ENCODE assay signal across 8 cellular contexts in the genomic region with DNA sequence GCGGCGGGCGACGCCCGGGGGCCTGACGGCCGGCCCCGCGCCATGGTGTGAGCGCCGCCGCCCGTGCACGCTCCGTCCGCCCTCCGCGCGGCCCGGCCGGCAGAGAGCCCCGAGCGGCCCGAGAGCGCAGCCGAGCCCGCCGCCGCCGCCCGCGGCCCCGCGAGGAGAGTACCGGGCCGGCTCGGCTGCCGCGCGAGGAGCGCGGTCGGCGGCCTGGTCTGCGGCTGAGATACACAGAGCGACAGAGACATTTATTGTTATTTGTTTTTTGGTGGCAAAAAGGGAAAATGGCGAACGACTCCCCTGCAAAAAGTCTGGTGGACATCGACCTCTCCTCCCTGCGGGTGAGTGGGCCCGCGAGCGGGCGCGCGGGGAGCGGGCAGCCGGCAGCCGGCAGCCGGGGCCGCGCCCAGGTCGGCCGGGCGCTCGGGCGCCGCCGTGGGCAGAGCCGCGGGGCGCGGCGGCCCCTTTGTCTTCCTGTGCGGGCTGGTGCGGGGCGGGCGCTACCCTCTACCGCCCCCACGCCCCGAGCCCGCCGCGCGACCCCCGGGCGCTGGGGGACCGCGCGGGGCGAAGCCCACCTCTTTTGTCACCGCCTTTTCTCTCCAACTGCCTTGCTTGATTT. TPM values are rescaled to one million over a fixed set of nuclear protein-coding genes. Genes with fewer than 3 reads are reported as not detected.
A peak's percentile ranks its signal among the peaks of the same experiment; 100 is the strongest.
DNase-seq lines count a peak whose midpoint lies in the region; ATAC-seq and TF ChIP-seq lines count a peak whose summit lies in the region.

No MANE protein-coding gene starts in this region.

- intact Hi-C loops in A673 (cut with micrococcal nuclease; ENCODE audit: unreplicated experiment) (loop anchor here (5.0 kb wide), 3 partner anchors 69 to 134 kb away; no protein-coding TSS in a partner anchor), left ventricle myocardium superior (cut with micrococcal nuclease) (no loop called here)
- intact Hi-C loops in activated T-helper 1 cell treated with anti-CD3 and anti-CD28 coated beads, Interleukin-12 subunit alpha, Interleukin-12 subunit beta, Interleukin-2, Interleukin-4 antibody, amounts not matched to agents 30 ng/mL and 10 ng/mL and 1 ng/mL, durations not matched to agents 14 hours and 24 hours and 36 hours (cut with micrococcal nuclease) = loop anchor here (1.0 to 5.0 kb wide), 4 partner anchors 8 to 223 kb away; a partner anchor contains a TSS

- no peak for TF ChIP-seq CTCF in A673 (conservative IDR thresholded peaks at IDR 0.05; ENCODE audit: low read depth, low read length)

- no peak overlapping the region for H3K27ac Mint-ChIP-seq in activated T-helper 1 cell treated with anti-CD3 and anti-CD28 coated beads, Interleukin-12 subunit alpha, Interleukin-12 subunit beta, Interleukin-2, Interleukin-4 antibody, amounts not matched to agents 30 ng/mL and 10 ng/mL and 1 ng/mL, durations not matched to agents 14 hours and 24 hours and 36 hours

- no peak for DNase-seq in A673 (ENCODE audit: low spot score)
- DNase-seq in activated T-helper 1 cell treated with anti-CD3 and anti-CD28 coated beads, Interleukin-12 subunit alpha, Interleukin-12 subunit beta, Interleukin-2, Interleukin-4 antibody, amounts not matched to agents 30 ng/mL and 10 ng/mL and 1 ng/mL, durations not matched to agents 14 hours and 24 hours and 36 hours (ENCODE audit: low spot score) = no peak
- DNase-seq in left ventricle myocardium superior = peak; percentile 58
- DNase-seq in NCI-H2029 treated with DMSO at 0.1 percent for 48 hours (lab: John Stamatoyannopoulos, UW) = no peak
- DNase-seq in NCI-H446 treated with DMSO at 0.1 percent for 48 hours (lab: John Stamatoyannopoulos, UW) = no peak

- H3K4me3 ChIP-seq in A673 (ENCODE audit: low read depth, low read length, poor library complexity, severe bottlenecking) = peak overlapping the region; percentile 68
- peak overlapping the region; percentile 71 to 87 (median 78) for H3K4me3 ChIP-seq in skeletal muscle tissue (ENCODE audit: low read length in 3 of 3)

- H3K4me1 Mint-ChIP-seq in activated T-helper 1 cell treated with anti-CD3 and anti-CD28 coated beads, Interleukin-12 subunit alpha, Interleukin-12 subunit beta, Interleukin-2, Interleukin-4 antibody, amounts not matched to agents 30 ng/mL and 10 ng/mL and 1 ng/mL, durations not matched to agents 14 hours and 24 hours and 36 hours (ENCODE audit: low read depth) = peaks cover 24% of the 10 kb centered on the region

- H3K36me3 ChIP-seq in A673 (ENCODE audit: insufficient read depth, low read length, poor library complexity, severe bottlenecking) (peaks cover 10% of the 10 kb centered on the region), skeletal muscle tissue (ENCODE audit: control insufficient read depth in 3 of 3, insufficient read depth in 3 of 3, low read length in 3 of 3) (no peaks in the 10 kb centered on the region)

- H3K36me3 Mint-ChIP-seq in activated T-helper 1 cell treated with anti-CD3 and anti-CD28 coated beads, Interleukin-12 subunit alpha, Interleukin-12 subunit beta, Interleukin-2, Interleukin-4 antibody, amounts not matched to agents 30 ng/mL and 10 ng/mL and 1 ng/mL, durations not matched to agents 14 hours and 24 hours and 36 hours (ENCODE audit: low read depth) = peaks cover 16% of the 10 kb centered on the region

- POLR2A ChIA-PET in A673 (lab: Charles Lee; ENCODE audit: low non-redundant PET) = interaction anchor here (1.0 kb wide), 1 partner anchor 13 kb away, joined by 3 read pairs; no protein-coding TSS in a partner anchor

- ATAC-seq in GM18867 (IDR thresholded peaks at IDR 0.05; ENCODE audit: unreplicated experiment) (peak; percentile 52), HG03565 (IDR thresholded peaks at IDR 0.05; ENCODE audit: unreplicated experiment) (peak; percentile 23), left ventricle myocardium superior (peak; percentile 9)

- H3K27ac ChIP-seq in A673 (ENCODE audit: low read depth, low read length, poor library complexity, severe bottlenecking) (peak overlapping the region; percentile 82), skeletal muscle tissue (ENCODE audit: low read depth, low read length) (peak overlapping the region; percentile 45)

- H3K9me3 Mint-ChIP-seq in activated T-helper 1 cell treated with anti-CD3 and anti-CD28 coated beads, Interleukin-12 subunit alpha, Interleukin-12 subunit beta, Interleukin-2, Interleukin-4 antibody, amounts not matched to agents 30 ng/mL and 10 ng/mL and 1 ng/mL, durations not matched to agents 14 hours and 24 hours and 36 hours = peaks cover 6% of the 10 kb centered on the region

- H3K4me1 ChIP-seq in A673 (ENCODE audit: insufficient read depth, low read length, poor library complexity, severe bottlenecking) (peaks cover 9% of the 10 kb centered on the region), skeletal muscle tissue (ENCODE audit: control insufficient read depth in 3 of 3, insufficient read depth in 3 of 3, low read length in 3 of 3) (peaks cover 17 to 21% (median 19%) of the 10 kb centered on the region in 3 donors)

- BruUV-seq in A673 (replicated peaks; lab: Mats Ljungman, UMichigan) = no TSS peak

- H3K27me3 ChIP-seq in A673 (replicated peaks; ENCODE audit: insufficient read depth, low read depth, low read length, poor library complexity) = no peaks in the 10 kb centered on the region
- no peaks in the 10 kb centered on the region for H3K27me3 ChIP-seq in skeletal muscle tissue (ENCODE audit: control insufficient read depth in 3 of 3, insufficient read depth in 3 of 3, low read length in 3 of 3)

- H3K27me3 Mint-ChIP-seq in activated T-helper 1 cell treated with anti-CD3 and anti-CD28 coated beads, Interleukin-12 subunit alpha, Interleukin-12 subunit beta, Interleukin-2, Interleukin-4 antibody, amounts not matched to agents 30 ng/mL and 10 ng/mL and 1 ng/mL, durations not matched to agents 14 hours and 24 hours and 36 hours (ENCODE audit: insufficient read depth) = no peaks in the 10 kb centered on the region

- CTCF ChIA-PET in A673 (lab: Charles Lee) = interaction anchor here (1.6 kb wide), 1 partner anchor 134 kb away, joined by 8 read pairs; no protein-coding TSS in a partner anchor

- H3K9ac ChIP-seq in skeletal muscle tissue (ENCODE audit: low read depth in 1 of 3, low read length in 3 of 3) = peak overlapping the region; percentile 72 to 85 (median 79)

- peak overlapping the region; percentile 13 for H3K4me3 Mint-ChIP-seq in activated T-helper 1 cell treated with anti-CD3 and anti-CD28 coated beads, Interleukin-12 subunit alpha, Interleukin-12 subunit beta, Interleukin-2, Interleukin-4 antibody, amounts not matched to agents 30 ng/mL and 10 ng/mL and 1 ng/mL, durations not matched to agents 14 hours and 24 hours and 36 hours

- H3K9me3 ChIP-seq in A673 (ENCODE audit: low read depth, low read length, poor library complexity, severe bottlenecking) (no peaks in the 10 kb centered on the region), skeletal muscle tissue (ENCODE audit: control insufficient read depth in 3 of 3, low read length in 3 of 3) (peaks cover 0 to 2% (median 0%) of the 10 kb centered on the region in 3 donors)

RNA-seq across cellular contexts. Expression of a gene that starts 0.4 kb away (rescaled TPM):
- total RNA-seq in A673 (2021) (154 and 157 TPM in 2 replicates), left ventricle myocardium superior (99.5 TPM), skeletal muscle tissue (77.2 TPM)
- total RNA-seq in activated T-helper 1 cell treated with anti-CD3 and anti-CD28 coated beads, Interleukin-12 subunit alpha, Interleukin-12 subunit beta, Interleukin-2, Interleukin-4 antibody, amounts not matched to agents 30 ng/mL and 10 ng/mL and 1 ng/mL, durations not matched to agents 14 hours and 24 hours and 36 hours = 54.3 and 54.5 TPM in 2 replicates
